In the genomic region with DNA sequence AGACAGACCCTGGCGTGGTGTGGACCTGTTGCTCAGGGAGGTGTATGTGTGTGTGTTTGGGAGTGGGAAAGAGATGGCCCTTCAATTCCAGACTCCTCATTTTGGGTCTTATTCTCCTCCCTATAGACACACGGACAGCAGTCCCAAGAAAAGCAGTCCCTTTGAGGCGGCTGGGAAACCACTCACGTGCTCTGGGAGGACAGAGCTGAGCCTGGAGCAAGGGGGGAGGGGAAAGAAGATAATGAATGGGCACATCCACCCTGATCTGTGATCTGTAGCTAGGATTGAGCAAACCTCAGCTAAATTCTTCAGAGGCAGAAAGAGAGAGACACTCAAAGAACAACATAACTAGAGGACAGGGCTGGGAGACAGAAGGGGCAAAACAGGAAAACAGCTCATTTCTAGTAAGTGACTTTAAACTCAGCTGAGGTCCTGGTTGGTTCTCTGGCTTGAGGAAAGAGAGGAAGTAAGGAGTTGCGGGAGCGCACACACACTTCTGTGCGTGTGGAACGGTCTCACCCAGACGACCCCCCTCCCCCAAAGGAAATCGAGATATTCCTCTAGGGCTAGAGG, we compare ENCODE assay signal across 8 cellular contexts. TPM values are rescaled to one million over a fixed set of nuclear protein-coding genes. Genes with fewer than 3 reads are reported as not detected.
DNase-seq lines count a peak whose midpoint lies in the region; ATAC-seq and TF ChIP-seq lines count a peak whose summit lies in the region.

No MANE protein-coding gene starts in this region.

- no peaks in the 10 kb centered on the region for H3K36me3 ChIP-seq in rectal smooth muscle tissue (ENCODE audit: control insufficient read depth, insufficient read depth, low read length)

- ATAC-seq in esophagus mucosa: no peak

- H3K4me3 Mint-ChIP-seq in activated T-cell treated with anti-CD3 and anti-CD28 coated beads, Interleukin-2, amount 50 U/mL, for 24 hours: peak overlapping the region; percentile 88
- H3K4me3 Mint-ChIP-seq in T-helper 1 cell treated with Interleukin-12 subunit alpha and Interleukin-12 subunit beta and Interleukin-4 antibody, amounts not matched to agents 30 μg/mL and 1 μg/mL, for 36 hours: peak overlapping the region; percentile 87

- no peaks in the 10 kb centered on the region for H3K27me3 ChIP-seq in rectal smooth muscle tissue (ENCODE audit: control insufficient read depth, insufficient read depth, low read length)

- TF ChIP-seq CTCF in fibroblast of the aortic adventitia (IDR thresholded peaks at IDR 0.05; ENCODE audit: insufficient read depth, low read length): no peak

- no peaks in the 10 kb centered on the region for H3K27me3 Mint-ChIP-seq in activated T-cell treated with anti-CD3 and anti-CD28 coated beads, Interleukin-2, amount 50 U/mL, for 24 hours
- no peaks in the 10 kb centered on the region for H3K27me3 Mint-ChIP-seq in T-helper 1 cell treated with Interleukin-12 subunit alpha and Interleukin-12 subunit beta and Interleukin-4 antibody, amounts not matched to agents 30 μg/mL and 1 μg/mL, for 36 hours (ENCODE audit: low read depth)

- peak overlapping the region; percentile 72 for H3K9ac ChIP-seq in rectal smooth muscle tissue (ENCODE audit: low read length)

- H3K27ac ChIP-seq in rectal smooth muscle tissue (ENCODE audit: low read depth, low read length): peak overlapping the region; percentile 77

- peak overlapping the region; percentile 92 for H3K27ac Mint-ChIP-seq in activated T-cell treated with anti-CD3 and anti-CD28 coated beads, Interleukin-2, amount 50 U/mL, for 24 hours
- peak overlapping the region; percentile 63 for H3K27ac Mint-ChIP-seq in T-helper 1 cell treated with Interleukin-12 subunit alpha and Interleukin-12 subunit beta and Interleukin-4 antibody, amounts not matched to agents 30 μg/mL and 1 μg/mL, for 36 hours

- peaks cover 36% of the 10 kb centered on the region for H3K36me3 Mint-ChIP-seq in activated T-cell treated with anti-CD3 and anti-CD28 coated beads, Interleukin-2, amount 50 U/mL, for 24 hours (ENCODE audit: low read depth)
- H3K36me3 Mint-ChIP-seq in T-helper 1 cell treated with Interleukin-12 subunit alpha and Interleukin-12 subunit beta and Interleukin-4 antibody, amounts not matched to agents 30 μg/mL and 1 μg/mL, for 36 hours (ENCODE audit: low read depth): peaks cover 8% of the 10 kb centered on the region

- DNase-seq in activated T-cell treated with anti-CD3 and anti-CD28 coated beads, Interleukin-2, amount 50 U/mL, for 24 hours: no peak
- DNase-seq in activated T-cell treated with anti-CD3 and anti-CD28 coated beads, Interleukin-2, amount 50 U/mL, for 1 hour: no peak
- DNase-seq in fibroblast of the aortic adventitia (ENCODE audit: low read depth) (peak; percentile 31), DMS79 treated with DMSO at 0.1 percent for 48 hours (lab: John Stamatoyannopoulos, UW) (no peak), NCI-H510A treated with DMSO at 0.1 percent for 48 hours (lab: John Stamatoyannopoulos, UW) (no peak)

- no peaks in the 10 kb centered on the region for H3K9me3 Mint-ChIP-seq in activated T-cell treated with anti-CD3 and anti-CD28 coated beads, Interleukin-2, amount 50 U/mL, for 24 hours
- no peaks in the 10 kb centered on the region for H3K9me3 Mint-ChIP-seq in T-helper 1 cell treated with Interleukin-12 subunit alpha and Interleukin-12 subunit beta and Interleukin-4 antibody, amounts not matched to agents 30 μg/mL and 1 μg/mL, for 36 hours

- H3K4me1 Mint-ChIP-seq in activated T-cell treated with anti-CD3 and anti-CD28 coated beads, Interleukin-2, amount 50 U/mL, for 24 hours (ENCODE audit: low read depth): peaks cover 43% of the 10 kb centered on the region
- H3K4me1 Mint-ChIP-seq in T-helper 1 cell treated with Interleukin-12 subunit alpha and Interleukin-12 subunit beta and Interleukin-4 antibody, amounts not matched to agents 30 μg/mL and 1 μg/mL, for 36 hours (ENCODE audit: low read depth): peaks cover 20% of the 10 kb centered on the region

- H3K4me3 ChIP-seq in fibroblast of the aortic adventitia (ENCODE audit: low read depth, low read length) (peak overlapping the region; percentile 98), rectal smooth muscle tissue (ENCODE audit: low read length) (peak overlapping the region; percentile 98)

- H3K4me1 ChIP-seq in rectal smooth muscle tissue (ENCODE audit: control insufficient read depth, insufficient read depth, low read length): peaks cover 9% of the 10 kb centered on the region

RNA-seq across cellular contexts. Expression of gene RAB5C, which starts 0.8 kb away (rescaled TPM):
- total RNA-seq in fibroblast of the aortic adventitia (ENCODE audit: low replicate concordance): 8.3 and 82.2 TPM in 2 replicates
- 63.8 TPM for total RNA-seq in esophagus mucosa

RNA-seq across cellular contexts. Expression of gene KCNH4, which starts 26.9 kb away (rescaled TPM):
- total RNA-seq in fibroblast of the aortic adventitia (ENCODE audit: low replicate concordance): 0.09 TPM in 1 of 2 replicates, not detected in the other
- not detected for total RNA-seq in esophagus mucosa

RNA-seq across cellular contexts. Expression of gene HCRT, which starts 31.2 kb away (rescaled TPM):
- total RNA-seq in fibroblast of the aortic adventitia (ENCODE audit: low replicate concordance) (not detected in 2 replicates), esophagus mucosa (not detected)

RNA-seq across cellular contexts. Expression of gene HSPB9, which starts 31.4 kb away (rescaled TPM):
- not detected in 2 replicates for total RNA-seq in fibroblast of the aortic adventitia (ENCODE audit: low replicate concordance)
- total RNA-seq in esophagus mucosa: not detected

RNA-seq across cellular contexts. Expression of gene KAT2A, which starts 32.8 kb away (rescaled TPM):
- 8.5 and 13.7 TPM in 2 replicates for total RNA-seq in fibroblast of the aortic adventitia (ENCODE audit: low replicate concordance)
- total RNA-seq in esophagus mucosa: 20.8 TPM
